ENCODE assay signal across 25 cellular contexts in the genomic region with DNA sequence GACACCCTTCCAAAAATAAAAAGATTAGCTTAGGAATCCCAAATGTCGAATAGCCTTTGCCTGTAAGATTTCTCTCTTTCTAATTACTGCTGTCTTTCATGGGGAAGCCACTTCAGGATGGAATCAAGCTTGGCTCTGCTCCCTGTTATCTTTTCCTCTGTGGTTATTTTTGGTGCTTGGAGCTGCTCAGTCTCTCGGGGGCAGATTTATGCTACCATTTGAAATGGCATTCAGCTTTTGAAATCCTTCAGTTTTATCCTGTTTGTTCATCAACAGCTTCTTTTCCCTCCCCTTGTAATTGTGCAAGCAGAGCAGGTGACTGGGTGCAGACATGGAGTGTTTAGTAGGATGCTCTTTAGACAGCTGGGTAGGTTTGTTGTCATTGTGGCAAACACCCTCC.
A peak's percentile ranks its signal among the peaks of the same experiment; 100 is the strongest.
DNase-seq lines count a peak whose midpoint lies in the region; FAIRE-seq and TF ChIP-seq lines count a peak whose summit lies in the region.
"Had no signal": no experiment of that assay in that cellular context is flagged by ENCODE, and none has a peak within 500 bp of the region (broad histone marks: within the 10 kb centered on the region; RNA-seq: fewer than 3 reads in every experiment).

No MANE protein-coding gene starts in this region.

- H3K9ac ChIP-seq in mammary epithelial cell (ENCODE audit: insufficient read depth, low read length): no peak overlapping the region

- H3K27me3 ChIP-seq in mammary epithelial cell (ENCODE audit: insufficient read depth, low read length): no peaks in the 10 kb centered on the region
- H3K27me3 ChIP-seq in tibial nerve: no peaks in the 10 kb centered on the region
- H3K27me3 ChIP-seq: ascending aorta, gastrocnemius medialis, left lung, neutrophil had no signal

- CTCF ChIA-PET in MCF 10A (lab: Yijun Ruan, JAX): interaction anchor here (0.5 to 3.4 kb wide), 12 partner anchors 14 to 768 kb away, joined by 3 to 15 read pairs (median 4); no protein-coding TSS in a partner anchor
- CTCF ChIA-PET in mammary epithelial cell (lab: Charles Lee; ENCODE audit: low non-redundant PET): no interaction called here

- BruUV-seq in MCF 10A (replicated peaks; lab: Mats Ljungman, UMichigan): no TSS peak
- no TSS peak for BruUV-seq in mammary epithelial cell (replicated peaks; lab: Mats Ljungman, UMichigan)

- H3K27ac ChIP-seq in mammary epithelial cell (ENCODE audit: insufficient read depth, low read depth, low read length) (no peak overlapping the region), tibial nerve (no peak overlapping the region)
- H3K27ac ChIP-seq: left lung, neutrophil had no signal

- peak overlapping the region; percentile 30 for H3K4me3 Mint-ChIP-seq in MCF 10A (ENCODE audit: unreplicated experiment)
- H3K4me3 Mint-ChIP-seq in nephron: no peak overlapping the region
- H3K4me3 Mint-ChIP-seq: activated B cell treated with CpG ODN at 0.5 μM for 24 hours; activated CD4-positive, alpha-beta memory T cell treated with anti-CD3 and anti-CD28 coated beads for 36 hours; activated naive CD4-positive, alpha-beta T cell treated with anti-CD3 and anti-CD28 coated beads for 36 hours; stimulated activated naive B cell treated with anti-CD40 and anti-IgM and Interleukin-4, amounts not matched to agents 10 μg/mL and 1 μg/mL and 100 μg/mL, for 72 hours; type B pancreatic cell had no signal

- POLR2A ChIA-PET in MCF 10A (lab: Yijun Ruan, JAX): interaction anchor here (0.9 to 22.8 kb wide), 4 partner anchors 9 to 64 kb away, joined by 3 to 691 read pairs (median 172); no protein-coding TSS in a partner anchor

- no peaks in the 10 kb centered on the region for H3K9me3 ChIP-seq in mammary epithelial cell (replicated peaks; ENCODE audit: insufficient read depth, low read length)
- H3K9me3 ChIP-seq in tibial nerve: no peaks in the 10 kb centered on the region
- H3K9me3 ChIP-seq: ascending aorta, gastrocnemius medialis, left lung, mucosa of descending colon, neutrophil had no signal

- H3K4me1 Mint-ChIP-seq in MCF 10A (ENCODE audit: insufficient read depth, unreplicated experiment): peaks cover 52% of the 10 kb centered on the region
- H3K4me1 Mint-ChIP-seq in nephron: peaks cover 49% of the 10 kb centered on the region

- dilution Hi-C loops in mammary epithelial cell (cut with HindIII; ENCODE audit: low sequenced_read_pairs): no loop called here

- intact Hi-C loops in MCF 10A (cut with micrococcal nuclease) (no loop called here), mammary epithelial cell (cut with micrococcal nuclease) (no loop called here)

- no peak for TF ChIP-seq EP300 in tibial nerve (IDR thresholded peaks at IDR 0.05)

- H3K27me3 Mint-ChIP-seq in MCF 10A (ENCODE audit: insufficient read depth, unreplicated experiment) (no peaks in the 10 kb centered on the region), nephron (ENCODE audit: low read depth) (peaks cover 3% of the 10 kb centered on the region)
- H3K27me3 Mint-ChIP-seq: activated B cell treated with CpG ODN at 0.5 μM for 24 hours; activated CD4-positive, alpha-beta memory T cell treated with anti-CD3 and anti-CD28 coated beads for 36 hours; stimulated activated naive B cell treated with anti-CD40 and anti-IgM and Interleukin-4, amounts not matched to agents 10 μg/mL and 1 μg/mL and 100 μg/mL, for 72 hours; type B pancreatic cell had no signal

- DNase-seq in MCF 10A (ENCODE audit: unreplicated experiment) (no peak), mammary epithelial cell (no peak), fibroblast of villous mesenchyme (ENCODE audit: low read depth) (peak; percentile 50), frontal cortex (ENCODE audit: low spot score in 2 of 2) (no peak), RKO (ENCODE audit: low spot score) (no peak), kidney glomerular epithelial cell (lab: John Stamatoyannopoulos, UW) (no peak), tibial nerve (ENCODE audit: low spot score in 2 of 2) (no peak)
- DNase-seq: activated B cell treated with CpG ODN at 0.5 μM for 24 hours; activated CD4-positive, alpha-beta memory T cell treated with anti-CD3 and anti-CD28 coated beads for 36 hours; activated naive CD4-positive, alpha-beta T cell treated with anti-CD3 and anti-CD28 coated beads for 36 hours; activated T-cell treated with anti-CD3 and anti-CD28 coated beads, Interleukin-2, amount 50 U/mL, for 1 hour; C1 segment of cervical spinal cord; gastrocnemius medialis; left lung; mucosa of descending colon; NCI-H1105; NCI-H2081 treated with DMSO at 0.1 percent for 48 hours; NCI-H524; stimulated activated naive B cell treated with anti-CD40 and anti-IgM and Interleukin-4, amounts not matched to agents 10 μg/mL and 1 μg/mL and 100 μg/mL, for 72 hours had no signal

- H3K27ac Mint-ChIP-seq in MCF 10A (ENCODE audit: low read depth, unreplicated experiment) (peak overlapping the region; percentile 93), nephron (peak overlapping the region in 2 of 3 experiments; percentile 40 to 64)
- H3K27ac Mint-ChIP-seq: activated B cell treated with CpG ODN at 0.5 μM for 24 hours; activated CD4-positive, alpha-beta memory T cell treated with anti-CD3 and anti-CD28 coated beads for 36 hours; activated naive CD4-positive, alpha-beta T cell treated with anti-CD3 and anti-CD28 coated beads for 36 hours; stimulated activated naive B cell treated with anti-CD40 and anti-IgM and Interleukin-4, amounts not matched to agents 10 μg/mL and 1 μg/mL and 100 μg/mL, for 72 hours; type B pancreatic cell had no signal

- H2AFZ ChIP-seq in mammary epithelial cell (ENCODE audit: low read depth, low read length): no peak overlapping the region

- H3K4me2 ChIP-seq in mammary epithelial cell (ENCODE audit: insufficient read depth, low read depth, low read length): no peak overlapping the region

- no peak overlapping the region for H3K4me3 ChIP-seq in mammary epithelial cell (replicated peaks in 1 of 3; ENCODE audit: insufficient read depth in 1 of 3, low read depth in 2 of 3, low read length in 3 of 3)
- H3K4me3 ChIP-seq in fibroblast of villous mesenchyme (ENCODE audit: low read depth, low read length): no peak overlapping the region
- no peak overlapping the region for H3K4me3 ChIP-seq in tibial nerve
- H3K4me3 ChIP-seq: ascending aorta, gastrocnemius medialis, left lung, mucosa of descending colon had no signal

- H3K36me3 Mint-ChIP-seq in MCF 10A (ENCODE audit: insufficient read depth, unreplicated experiment) (peaks cover 100% of the 10 kb centered on the region), nephron (ENCODE audit: low read depth) (peaks cover 86% of the 10 kb centered on the region)
- H3K36me3 Mint-ChIP-seq: activated CD4-positive, alpha-beta memory T cell treated with anti-CD3 and anti-CD28 coated beads for 36 hours had no signal

- TF ChIP-seq CTCF in MCF 10A (IDR thresholded peaks at IDR 0.05; ENCODE audit: unreplicated experiment): no peak
- no peak for TF ChIP-seq CTCF in mammary epithelial cell (conservative IDR thresholded peaks at IDR 0.05 in 1 of 2, IDR thresholded peaks at IDR 0.05 in 1 of 2; ENCODE audit: extremely low read depth in 1 of 2, insufficient read depth in 1 of 2, low read depth in 1 of 2, low read length in 2 of 2)
- TF ChIP-seq CTCF in fibroblast of villous mesenchyme (IDR thresholded peaks at IDR 0.05; ENCODE audit: insufficient read depth, low read depth, low read length): no peak
- no peak for TF ChIP-seq CTCF in nephron (IDR thresholded peaks at IDR 0.05; ENCODE audit: unreplicated experiment in 3 of 3)
- no peak for TF ChIP-seq CTCF in tibial nerve (IDR thresholded peaks at IDR 0.05)

- H3K9me3 Mint-ChIP-seq in MCF 10A (ENCODE audit: unreplicated experiment) (no peaks in the 10 kb centered on the region), nephron (no peaks in the 10 kb centered on the region)
- H3K9me3 Mint-ChIP-seq: activated B cell treated with CpG ODN at 0.5 μM for 24 hours; activated CD4-positive, alpha-beta memory T cell treated with anti-CD3 and anti-CD28 coated beads for 36 hours; activated naive CD4-positive, alpha-beta T cell treated with anti-CD3 and anti-CD28 coated beads for 36 hours; stimulated activated naive B cell treated with anti-CD40 and anti-IgM and Interleukin-4, amounts not matched to agents 10 μg/mL and 1 μg/mL and 100 μg/mL, for 72 hours; type B pancreatic cell had no signal

- H3K36me3 ChIP-seq in mammary epithelial cell (ENCODE audit: insufficient read depth, low read length) (peaks cover 7% of the 10 kb centered on the region), tibial nerve (peaks cover 0 to 74% (median 0%) of the 10 kb centered on the region in 3 donors)
- H3K36me3 ChIP-seq: gastrocnemius medialis had no signal

- no peak for FAIRE-seq in frontal cortex (lab: Jason Lieb, UNC)
- FAIRE-seq: D721Med, endothelial cell of umbilical vein had no signal

- no peaks in the 10 kb centered on the region for H4K20me1 ChIP-seq in mammary epithelial cell (ENCODE audit: insufficient read depth, low read length)

- H3K4me1 ChIP-seq in mammary epithelial cell (ENCODE audit: insufficient read depth, low read length): peaks cover 67% of the 10 kb centered on the region
- peaks cover 0 to 26% (median 7%) of the 10 kb centered on the region in 4 donors for H3K4me1 ChIP-seq in tibial nerve
- H3K4me1 ChIP-seq: left lung had no signal

- WGBS in mammary epithelial cell (ENCODE audit: low coverage, missing lambda C conversion rate): 3% methylated on average over 2 of the region's 2 CpGs
- 30 to 42% methylated on average over 2 of the region's 2 CpGs for WGBS in tibial nerve, 2 donors

- in situ Hi-C loops in mammary epithelial cell (cut with MboI; ENCODE audit: low sequenced_read_pairs in 2 of 2): no loop called here

- no peak for TF ChIP-seq POLR2A in tibial nerve (IDR thresholded peaks at IDR 0.05)

- H3K79me2 ChIP-seq in mammary epithelial cell (ENCODE audit: insufficient read depth, low read length): peaks cover 5% of the 10 kb centered on the region
